11 cellular contexts compared by ENCODE assay signal in the genomic region with DNA sequence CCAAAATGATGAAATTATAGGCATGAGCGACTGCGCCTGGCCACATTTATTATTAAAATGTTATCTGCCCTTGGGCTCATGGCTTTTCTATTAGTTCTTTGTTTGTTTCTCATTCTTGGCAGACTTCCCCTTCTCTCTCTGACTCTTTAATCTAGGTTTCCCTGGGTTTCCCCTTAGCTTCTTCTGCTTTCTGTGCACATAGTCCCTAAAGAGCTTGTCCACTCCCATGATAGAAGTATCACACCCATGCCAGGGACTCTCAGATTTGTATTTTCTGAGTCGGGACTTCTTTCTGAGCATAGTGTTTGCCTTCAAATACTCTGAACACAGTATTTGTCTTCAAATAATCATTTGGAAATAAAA. TPM values are rescaled to one million over a fixed set of nuclear protein-coding genes. Genes with fewer than 3 reads are reported as not detected.
DNase-seq lines count a peak whose midpoint lies in the region; ATAC-seq and TF ChIP-seq lines count a peak whose summit lies in the region.
"Had no signal": no experiment of that assay in that cellular context is flagged by ENCODE, and none has a peak within 500 bp of the region (broad histone marks: within the 10 kb centered on the region; RNA-seq: fewer than 3 reads in every experiment).

No MANE protein-coding gene starts in this region.

- peak; percentile 91 for ATAC-seq in GM21447 (IDR thresholded peaks at IDR 0.05; ENCODE audit: unreplicated experiment)

- no peaks in the 10 kb centered on the region for H3K36me3 ChIP-seq in Loucy (ENCODE audit: insufficient read depth, low read length)
- no peaks in the 10 kb centered on the region for H3K36me3 ChIP-seq in CD4-positive, alpha-beta memory T cell (ENCODE audit: insufficient read depth, low read length)
- H3K36me3 ChIP-seq: WERI-Rb-1 had no signal

- peaks cover 9% of the 10 kb centered on the region for H3K4me1 ChIP-seq in Loucy (ENCODE audit: insufficient read depth, low read length, poor library complexity, severe bottlenecking)
- H3K4me1 ChIP-seq in CD4-positive, alpha-beta memory T cell (ENCODE audit: insufficient read depth, low read length): peaks cover 13% of the 10 kb centered on the region

- no peaks in the 10 kb centered on the region for H3K27me3 ChIP-seq in Loucy (ENCODE audit: insufficient read depth, low read length, poor library complexity, severe bottlenecking)
- no peaks in the 10 kb centered on the region for H3K27me3 ChIP-seq in CD4-positive, alpha-beta memory T cell (ENCODE audit: insufficient read depth, low read length)

- no peaks in the 10 kb centered on the region for H3K9me3 Mint-ChIP-seq in CD4-positive, alpha-beta memory T cell

- DNase-seq in GM12865 (ENCODE audit: low read depth) (peak; percentile 34), foreskin melanocyte (peak; percentile 81), cerebellum (ENCODE audit: low spot score) (no peak), NCI-H526 (lab: John Stamatoyannopoulos, UW) (no peak), COR-L47 (lab: John Stamatoyannopoulos, UW) (no peak)
- no peak for DNase-seq in CD4-positive, alpha-beta memory T cell
- DNase-seq: DND-41, hypothalamus, WERI-Rb-1 had no signal

- H3K79me2 ChIP-seq in Loucy (ENCODE audit: insufficient read depth, low read length): no peaks in the 10 kb centered on the region

- no peaks in the 10 kb centered on the region for H3K9me3 ChIP-seq in Loucy (ENCODE audit: insufficient read depth, low read depth, low read length)
- no peaks in the 10 kb centered on the region for H3K9me3 ChIP-seq in CD4-positive, alpha-beta memory T cell (ENCODE audit: control insufficient read depth in 1 of 2, low read length in 2 of 2)

- H2AFZ ChIP-seq in Loucy (ENCODE audit: low read length): 0 out of 2 replicates have a peak overlapping the region, but pooled peaks have one; percentile 12

- no peak overlapping the region for H3K27ac ChIP-seq in CD4-positive, alpha-beta memory T cell (ENCODE audit: low read depth, low read length)
- H3K27ac ChIP-seq: WERI-Rb-1 had no signal

- H3F3A ChIP-seq in Loucy (ENCODE audit: low read depth): no peaks in the 10 kb centered on the region; the same call in 1 of the 2 replicates

- H3K27me3 Mint-ChIP-seq in CD4-positive, alpha-beta memory T cell: no peaks in the 10 kb centered on the region

- TF ChIP-seq CTCF in GM12865 (IDR thresholded peaks at IDR 0.05; ENCODE audit: insufficient read depth, low read depth, low read length, missing control alignments): no peak
- TF ChIP-seq CTCF in Loucy (conservative IDR thresholded peaks at IDR 0.05; ENCODE audit: low read length): no peak

- peak overlapping the region in 3 of 7 donors; percentile 1 to 30 (median 13) for H3K27ac Mint-ChIP-seq in CD4-positive, alpha-beta memory T cell

- H3K4me3 ChIP-seq in GM12865 (ENCODE audit: low read depth, low read length) (no peak overlapping the region), Loucy (ENCODE audit: low read length, poor library complexity, severe bottlenecking) (no peak overlapping the region)
- no peak overlapping the region for H3K4me3 ChIP-seq in CD4-positive, alpha-beta memory T cell (ENCODE audit: low read length in 2 of 2)

- H4K20me1 ChIP-seq in Loucy (ENCODE audit: insufficient read depth, low read length, poor library complexity, severe bottlenecking): no peaks in the 10 kb centered on the region

- POLR2A ChIA-PET in CD4-positive, alpha-beta memory T cell (lab: Charles Lee; ENCODE audit: partially characterized antibody): interaction anchor here (1.0 kb wide), 1 partner anchor 14 kb away, joined by 3 read pairs; no protein-coding TSS in a partner anchor

- no peak overlapping the region for H3K4me2 ChIP-seq in Loucy (ENCODE audit: low read depth, low read length, poor library complexity, severe bottlenecking)

- no peak overlapping the region for H3K9ac ChIP-seq in Loucy (ENCODE audit: low read depth, low read length, poor library complexity, severe bottlenecking)

- H3K36me3 Mint-ChIP-seq in CD4-positive, alpha-beta memory T cell: peaks cover 0 to 4% of the 10 kb centered on the region in 2 donors

- H3K4me3 Mint-ChIP-seq in CD4-positive, alpha-beta memory T cell: peak overlapping the region in 2 of 8 donors; percentile 26 to 72

- H3K4me1 Mint-ChIP-seq in CD4-positive, alpha-beta memory T cell: peaks cover 7 to 27% (median 15%) of the 10 kb centered on the region in 4 donors

- intact Hi-C loops in CD4-positive, alpha-beta memory T cell (cut with micrococcal nuclease): no loop called here

- CTCF ChIA-PET in CD4-positive, alpha-beta memory T cell (lab: Charles Lee; ENCODE audit: partially characterized antibody): interaction anchor here (1.5 to 2.0 kb wide), 2 partner anchors 9 to 68 kb away, joined by 3 to 8 read pairs; no protein-coding TSS in a partner anchor

- no peaks in the 10 kb centered on the region for H3K9me2 ChIP-seq in Loucy (replicated peaks; ENCODE audit: low read depth, low read length)

RNA-seq across cellular contexts. Expression of gene ITM2B, which starts 38.6 kb away (rescaled TPM):
- 117 TPM for total RNA-seq in cerebellum
- total RNA-seq in CD4-positive, alpha-beta memory T cell: 100 to 1,000 TPM; 653 to 670 TPM
- 1,000 to 10,000 TPM; 1,454 to 1,558 TPM for polyA plus RNA-seq in CD4-positive, alpha-beta memory T cell

Comparison
In these comparisons a context has a peak if more than half of its experiments do, and no peak if none do; other contexts are left out.
1. DNase-seq: peak in GM12865 (single experiment) and foreskin melanocyte (single experiment); none in cerebellum (single experiment), CD4-positive, alpha-beta memory T cell (0 of 5), NCI-H526 (0 of 2) and COR-L47 (single experiment).